1 cellular context compared by ENCODE assay signal in genomic region chr6:26026833-26027490, GRCh38.
TF ChIP-seq lines count a peak whose summit lies in the region.

No MANE protein-coding gene starts in this region.

TF ChIP-seq in K562, 482 proteins besides CTCF, POLR2A, EP300 and RAD21 (continued from another document and continues in another):
- TF ChIP-seq, protein P1, sequence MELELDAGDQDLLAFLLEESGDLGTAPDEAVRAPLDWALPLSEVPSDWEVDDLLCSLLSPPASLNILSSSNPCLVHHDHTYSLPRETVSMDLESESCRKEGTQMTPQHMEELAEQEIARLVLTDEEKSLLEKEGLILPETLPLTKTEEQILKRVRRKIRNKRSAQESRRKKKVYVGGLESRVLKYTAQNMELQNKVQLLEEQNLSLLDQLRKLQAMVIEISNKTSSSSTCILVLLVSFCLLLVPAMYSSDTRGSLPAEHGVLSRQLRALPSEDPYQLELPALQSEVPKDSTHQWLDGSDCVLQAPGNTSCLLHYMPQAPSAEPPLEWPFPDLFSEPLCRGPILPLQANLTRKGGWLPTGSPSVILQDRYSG (tag; conservative IDR thresholded peaks at IDR 0.05; ENCODE audit: low read depth), result no peak
- TF ChIP-seq ZNF668 (CRISPR knock-in tag; IDR thresholded peaks at IDR 0.05) (0 out of 2 replicates have a peak, but pooled peaks have one; percentile 21), RHOXF2B (CRISPR knock-in tag; conservative IDR thresholded peaks at IDR 0.05) (peak; percentile 94), CSDE1 (IDR thresholded peaks at IDR 0.05) (peak in 1 of 2 experiments; percentile 76; a peak in 1 of 4 replicates), RBM39 (optimal IDR thresholded peaks at IDR 0.05; ENCODE audit: low read depth, low read length) (peak; percentile 99), CCNT2 (IDR thresholded peaks at IDR 0.05; ENCODE audit: borderline replicate concordance, extremely low read depth, insufficient read length, low read depth, low read length) (peak; percentile 70), FOXK2 (conservative IDR thresholded peaks at IDR 0.05 in 1 of 2, IDR thresholded peaks at IDR 0.05 in 1 of 2; ENCODE audit: low read depth in 2 of 2) (peak; percentile 93 to 95), CLOCK (CRISPR knock-in tag; IDR thresholded peaks at IDR 0.05; ENCODE audit: borderline replicate concordance) (no peak), CBX5 (IDR thresholded peaks at IDR 0.05; ENCODE audit: borderline replicate concordance, low read depth) (no peak), JUNB (CRISPR knock-in tag; conservative IDR thresholded peaks at IDR 0.05) (no peak), ZBTB8A (IDR thresholded peaks at IDR 0.05; ENCODE audit: partially characterized antibody) (no peak), NFRKB (IDR thresholded peaks at IDR 0.05; ENCODE audit: low read depth) (peak; percentile 92), ZNF24 (IDR thresholded peaks at IDR 0.05) (peak; percentile 76), NFATC3 (IDR thresholded peaks at IDR 0.05) (peak; percentile 43; the same call in 1 of the 2 replicates), NKRF (IDR thresholded peaks at IDR 0.05; ENCODE audit: borderline replicate concordance) (peak; percentile 93; the same call in 1 of the 2 replicates), ERF (CRISPR knock-in tag; IDR thresholded peaks at IDR 0.05) (peak; percentile 97), CHD1 (IDR thresholded peaks at IDR 0.05; ENCODE audit: low read length) (peak; percentile 99), L3MBTL2 (IDR thresholded peaks at IDR 0.05) (peak; percentile 79), USF1 (CRISPR knock-in tag; IDR thresholded peaks at IDR 0.05) (peak; percentile 46), TBP (optimal IDR thresholded peaks at IDR 0.05; ENCODE audit: low read depth, low read length) (no peak), POLR3A (IDR thresholded peaks at IDR 0.05; ENCODE audit: borderline replicate concordance, extremely low read depth, insufficient read depth, insufficient read length) (no peak), TEAD1 (CRISPR knock-in tag; IDR thresholded peaks at IDR 0.05) (peak in 1 of 2 experiments; percentile 84; a peak in 3 of 4 replicates), CCAR2 (IDR thresholded peaks at IDR 0.05; ENCODE audit: low read depth, low read length) (no peak), HDGF (IDR thresholded peaks at IDR 0.05) (no peak), ZNF75A (CRISPR knock-in tag; IDR thresholded peaks at IDR 0.05) (no peak), PHF8 (IDR thresholded peaks at IDR 0.05; ENCODE audit: borderline replicate concordance, low read length) (peak; percentile 83; the same call in 1 of the 2 replicates), PCBP1 (IDR thresholded peaks at IDR 0.05; ENCODE audit: low read depth, low read length, poor library complexity, severe bottlenecking) (no peak), ILK (tag; IDR thresholded peaks at IDR 0.05; ENCODE audit: borderline replicate concordance, low read depth) (no peak), ZNF324 (CRISPR knock-in tag; IDR thresholded peaks at IDR 0.05) (peak; percentile 52; the same call in 1 of the 2 replicates), MCM5 (IDR thresholded peaks at IDR 0.05; ENCODE audit: low read depth) (no peak)
- TF ChIP-seq, protein P2, sequence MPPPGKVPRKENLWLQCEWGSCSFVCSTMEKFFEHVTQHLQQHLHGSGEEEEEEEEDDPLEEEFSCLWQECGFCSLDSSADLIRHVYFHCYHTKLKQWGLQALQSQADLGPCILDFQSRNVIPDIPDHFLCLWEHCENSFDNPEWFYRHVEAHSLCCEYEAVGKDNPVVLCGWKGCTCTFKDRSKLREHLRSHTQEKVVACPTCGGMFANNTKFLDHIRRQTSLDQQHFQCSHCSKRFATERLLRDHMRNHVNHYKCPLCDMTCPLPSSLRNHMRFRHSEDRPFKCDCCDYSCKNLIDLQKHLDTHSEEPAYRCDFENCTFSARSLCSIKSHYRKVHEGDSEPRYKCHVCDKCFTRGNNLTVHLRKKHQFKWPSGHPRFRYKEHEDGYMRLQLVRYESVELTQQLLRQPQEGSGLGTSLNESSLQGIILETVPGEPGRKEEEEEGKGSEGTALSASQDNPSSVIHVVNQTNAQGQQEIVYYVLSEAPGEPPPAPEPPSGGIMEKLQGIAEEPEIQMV (tag; conservative IDR thresholded peaks at IDR 0.05; ENCODE audit: low read depth), result peak; percentile 100
- TF ChIP-seq, protein P3, sequence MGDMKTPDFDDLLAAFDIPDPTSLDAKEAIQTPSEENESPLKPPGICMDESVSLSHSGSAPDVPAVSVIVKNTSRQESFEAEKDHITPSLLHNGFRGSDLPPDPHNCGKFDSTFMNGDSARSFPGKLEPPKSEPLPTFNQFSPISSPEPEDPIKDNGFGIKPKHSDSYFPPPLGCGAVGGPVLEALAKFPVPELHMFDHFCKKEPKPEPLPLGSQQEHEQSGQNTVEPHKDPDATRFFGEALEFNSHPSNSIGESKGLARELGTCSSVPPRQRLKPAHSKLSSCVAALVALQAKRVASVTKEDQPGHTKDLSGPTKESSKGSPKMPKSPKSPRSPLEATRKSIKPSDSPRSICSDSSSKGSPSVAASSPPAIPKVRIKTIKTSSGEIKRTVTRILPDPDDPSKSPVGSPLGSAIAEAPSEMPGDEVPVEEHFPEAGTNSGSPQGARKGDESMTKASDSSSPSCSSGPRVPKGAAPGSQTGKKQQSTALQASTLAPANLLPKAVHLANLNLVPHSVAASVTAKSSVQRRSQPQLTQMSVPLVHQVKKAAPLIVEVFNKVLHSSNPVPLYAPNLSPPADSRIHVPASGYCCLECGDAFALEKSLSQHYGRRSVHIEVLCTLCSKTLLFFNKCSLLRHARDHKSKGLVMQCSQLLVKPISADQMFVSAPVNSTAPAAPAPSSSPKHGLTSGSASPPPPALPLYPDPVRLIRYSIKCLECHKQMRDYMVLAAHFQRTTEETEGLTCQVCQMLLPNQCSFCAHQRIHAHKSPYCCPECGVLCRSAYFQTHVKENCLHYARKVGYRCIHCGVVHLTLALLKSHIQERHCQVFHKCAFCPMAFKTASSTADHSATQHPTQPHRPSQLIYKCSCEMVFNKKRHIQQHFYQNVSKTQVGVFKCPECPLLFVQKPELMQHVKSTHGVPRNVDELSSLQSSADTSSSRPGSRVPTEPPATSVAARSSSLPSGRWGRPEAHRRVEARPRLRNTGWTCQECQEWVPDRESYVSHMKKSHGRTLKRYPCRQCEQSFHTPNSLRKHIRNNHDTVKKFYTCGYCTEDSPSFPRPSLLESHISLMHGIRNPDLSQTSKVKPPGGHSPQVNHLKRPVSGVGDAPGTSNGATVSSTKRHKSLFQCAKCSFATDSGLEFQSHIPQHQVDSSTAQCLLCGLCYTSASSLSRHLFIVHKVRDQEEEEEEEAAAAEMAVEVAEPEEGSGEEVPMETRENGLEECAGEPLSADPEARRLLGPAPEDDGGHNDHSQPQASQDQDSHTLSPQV (IDR thresholded peaks at IDR 0.05), result peak; percentile 59; the same call in 1 of the 2 replicates
- TF ChIP-seq, protein P4, sequence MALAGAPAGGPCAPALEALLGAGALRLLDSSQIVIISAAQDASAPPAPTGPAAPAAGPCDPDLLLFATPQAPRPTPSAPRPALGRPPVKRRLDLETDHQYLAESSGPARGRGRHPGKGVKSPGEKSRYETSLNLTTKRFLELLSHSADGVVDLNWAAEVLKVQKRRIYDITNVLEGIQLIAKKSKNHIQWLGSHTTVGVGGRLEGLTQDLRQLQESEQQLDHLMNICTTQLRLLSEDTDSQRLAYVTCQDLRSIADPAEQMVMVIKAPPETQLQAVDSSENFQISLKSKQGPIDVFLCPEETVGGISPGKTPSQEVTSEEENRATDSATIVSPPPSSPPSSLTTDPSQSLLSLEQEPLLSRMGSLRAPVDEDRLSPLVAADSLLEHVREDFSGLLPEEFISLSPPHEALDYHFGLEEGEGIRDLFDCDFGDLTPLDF (CRISPR knock-in tag; IDR thresholded peaks at IDR 0.05), result peak; percentile 93
- TF ChIP-seq, protein P5, sequence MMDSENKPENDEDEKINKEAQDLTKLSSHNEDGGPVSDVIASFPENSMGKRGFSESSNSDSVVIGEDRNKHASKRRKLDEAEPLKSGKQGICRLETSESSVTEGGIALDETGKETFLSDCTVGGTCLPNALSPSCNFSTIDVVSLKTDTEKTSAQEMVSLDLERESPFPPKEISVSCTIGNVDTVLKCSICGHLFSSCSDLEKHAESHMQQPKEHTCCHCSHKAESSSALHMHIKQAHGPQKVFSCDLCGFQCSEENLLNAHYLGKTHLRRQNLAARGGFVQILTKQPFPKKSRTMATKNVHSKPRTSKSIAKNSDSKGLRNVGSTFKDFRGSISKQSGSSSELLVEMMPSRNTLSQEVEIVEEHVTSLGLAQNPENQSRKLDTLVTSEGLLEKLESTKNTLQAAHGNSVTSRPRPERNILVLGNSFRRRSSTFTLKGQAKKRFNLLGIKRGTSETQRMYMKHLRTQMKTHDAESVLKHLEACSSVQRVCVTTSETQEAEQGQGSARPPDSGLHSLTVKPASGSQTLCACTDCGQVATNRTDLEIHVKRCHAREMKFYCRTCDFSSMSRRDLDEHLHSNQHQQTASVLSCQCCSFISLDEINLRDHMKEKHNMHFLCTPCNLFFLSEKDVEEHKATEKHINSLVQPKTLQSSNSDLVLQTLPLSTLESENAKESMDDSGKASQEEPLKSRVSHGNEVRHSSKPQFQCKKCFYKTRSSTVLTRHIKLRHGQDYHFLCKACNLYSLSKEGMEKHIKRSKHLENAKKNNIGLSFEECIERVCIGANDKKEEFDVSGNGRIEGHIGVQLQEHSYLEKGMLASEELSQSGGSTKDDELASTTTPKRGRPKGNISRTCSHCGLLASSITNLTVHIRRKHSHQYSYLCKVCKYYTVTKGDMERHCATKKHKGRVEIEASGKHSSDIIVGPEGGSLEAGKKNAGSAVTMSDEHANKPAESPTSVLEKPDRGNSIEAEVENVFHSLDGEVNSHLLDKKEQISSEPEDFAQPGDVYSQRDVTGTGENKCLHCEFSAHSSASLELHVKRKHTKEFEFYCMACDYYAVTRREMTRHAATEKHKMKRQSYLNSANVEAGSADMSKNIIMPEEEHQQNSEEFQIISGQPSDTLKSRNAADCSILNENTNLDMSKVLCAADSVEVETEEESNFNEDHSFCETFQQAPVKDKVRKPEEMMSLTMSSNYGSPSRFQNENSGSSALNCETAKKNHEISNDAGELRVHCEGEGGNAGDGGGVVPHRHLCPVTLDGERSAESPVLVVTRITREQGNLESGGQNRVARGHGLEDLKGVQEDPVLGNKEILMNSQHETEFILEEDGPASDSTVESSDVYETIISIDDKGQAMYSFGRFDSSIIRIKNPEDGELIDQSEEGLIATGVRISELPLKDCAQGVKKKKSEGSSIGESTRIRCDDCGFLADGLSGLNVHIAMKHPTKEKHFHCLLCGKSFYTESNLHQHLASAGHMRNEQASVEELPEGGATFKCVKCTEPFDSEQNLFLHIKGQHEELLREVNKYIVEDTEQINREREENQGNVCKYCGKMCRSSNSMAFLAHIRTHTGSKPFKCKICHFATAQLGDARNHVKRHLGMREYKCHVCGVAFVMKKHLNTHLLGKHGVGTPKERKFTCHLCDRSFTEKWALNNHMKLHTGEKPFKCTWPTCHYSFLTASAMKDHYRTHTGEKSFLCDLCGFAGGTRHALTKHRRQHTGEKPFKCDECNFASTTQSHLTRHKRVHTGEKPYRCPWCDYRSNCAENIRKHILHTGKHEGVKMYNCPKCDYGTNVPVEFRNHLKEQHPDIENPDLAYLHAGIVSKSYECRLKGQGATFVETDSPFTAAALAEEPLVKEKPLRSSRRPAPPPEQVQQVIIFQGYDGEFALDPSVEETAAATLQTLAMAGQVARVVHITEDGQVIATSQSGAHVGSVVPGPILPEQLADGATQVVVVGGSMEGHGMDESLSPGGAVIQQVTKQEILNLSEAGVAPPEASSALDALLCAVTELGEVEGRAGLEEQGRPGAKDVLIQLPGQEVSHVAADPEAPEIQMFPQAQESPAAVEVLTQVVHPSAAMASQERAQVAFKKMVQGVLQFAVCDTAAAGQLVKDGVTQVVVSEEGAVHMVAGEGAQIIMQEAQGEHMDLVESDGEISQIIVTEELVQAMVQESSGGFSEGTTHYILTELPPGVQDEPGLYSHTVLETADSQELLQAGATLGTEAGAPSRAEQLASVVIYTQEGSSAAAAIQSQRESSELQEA (IDR thresholded peaks at IDR 0.05; ENCODE audit: low read depth), result 0 out of 2 replicates have a peak, but pooled peaks have one; percentile 33
- TF ChIP-seq, protein P6, sequence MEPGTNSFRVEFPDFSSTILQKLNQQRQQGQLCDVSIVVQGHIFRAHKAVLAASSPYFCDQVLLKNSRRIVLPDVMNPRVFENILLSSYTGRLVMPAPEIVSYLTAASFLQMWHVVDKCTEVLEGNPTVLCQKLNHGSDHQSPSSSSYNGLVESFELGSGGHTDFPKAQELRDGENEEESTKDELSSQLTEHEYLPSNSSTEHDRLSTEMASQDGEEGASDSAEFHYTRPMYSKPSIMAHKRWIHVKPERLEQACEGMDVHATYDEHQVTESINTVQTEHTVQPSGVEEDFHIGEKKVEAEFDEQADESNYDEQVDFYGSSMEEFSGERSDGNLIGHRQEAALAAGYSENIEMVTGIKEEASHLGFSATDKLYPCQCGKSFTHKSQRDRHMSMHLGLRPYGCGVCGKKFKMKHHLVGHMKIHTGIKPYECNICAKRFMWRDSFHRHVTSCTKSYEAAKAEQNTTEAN (CRISPR knock-in tag; IDR thresholded peaks at IDR 0.05), result no peak; the same call in 1 of the 2 replicates
